8 cellular contexts compared by ENCODE assay signal in genomic region chr9:106878943-106879916, GRCh38. TPM values are rescaled to one million over a fixed set of nuclear protein-coding genes. Genes with fewer than 3 reads are reported as not detected.
DNase-seq lines count a peak whose midpoint lies in the region; ATAC-seq and TF ChIP-seq lines count a peak whose summit lies in the region.

No MANE protein-coding gene starts in this region.

- H3K36me3 ChIP-seq in GM23248 (ENCODE audit: low read depth), result no peaks in the 10 kb centered on the region

- H3K27me3 ChIP-seq in GM23248 (replicated peaks; ENCODE audit: insufficient read depth), result no peaks in the 10 kb centered on the region

- H3K4me3 ChIP-seq in GM23248, result no peak overlapping the region

- H3K27ac ChIP-seq in GM23248 (peak overlapping the region; percentile 38), RWPE1 (peak overlapping the region; percentile 82)

- H3K9ac ChIP-seq in GM23248, result no peak overlapping the region

- TF ChIP-seq CTCF in RWPE1 (conservative IDR thresholded peaks at IDR 0.05; ENCODE audit: low read depth), result no peak

- no peaks in the 10 kb centered on the region for H3K9me2 ChIP-seq in GM23248 (ENCODE audit: insufficient read depth)

- CTCF ChIA-PET in RWPE1 (lab: Yijun Ruan, JAX), result interaction anchor here (0.7 kb wide), 1 partner anchor 244 kb away, joined by 3 read pairs; no protein-coding TSS in a partner anchor

- in situ Hi-C loops in GM23248 (cut with MboI), result no loop called here

- ATAC-seq in HG02798 (IDR thresholded peaks at IDR 0.05; ENCODE audit: poor library complexity, unreplicated experiment), result no peak
- ATAC-seq in GM18517 (IDR thresholded peaks at IDR 0.05; ENCODE audit: unreplicated experiment), result no peak
- ATAC-seq in HG02759 (IDR thresholded peaks at IDR 0.05; ENCODE audit: unreplicated experiment), result no peak

- H4K20me1 ChIP-seq in GM23248 (ENCODE audit: insufficient read depth), result no peaks in the 10 kb centered on the region

- DNase-seq in GM23248 (peak; percentile 91), RWPE1 (ENCODE audit: low spot score) (peak; percentile 89), glomerular visceral epithelial cell (ENCODE audit: extremely low spot score) (peak; percentile 88), pons (ENCODE audit: low spot score) (peak; percentile 76)
- no peak for DNase-seq in activated naive CD4-positive, alpha-beta T cell treated with anti-CD3 and anti-CD28 coated beads, Interleukin-2, amount 50 U/mL, for 16 hours

- H3F3A ChIP-seq in GM23248 (ENCODE audit: insufficient read depth), result 0 out of 2 replicates have a peak, but pooled peaks cover 8% of the 10 kb centered on the region

- peaks cover 16% of the 10 kb centered on the region for H3K4me1 ChIP-seq in GM23248 (ENCODE audit: insufficient read depth)

- no peaks in the 10 kb centered on the region for H3K9me3 ChIP-seq in GM23248 (ENCODE audit: low read depth)

- peaks cover 4% of the 10 kb centered on the region; the same call in 1 of the 2 replicates for H3K79me2 ChIP-seq in GM23248 (ENCODE audit: insufficient read depth)

- 0 out of 2 replicates have a peak overlapping the region, but pooled peaks have one; percentile 44 for H2AFZ ChIP-seq in GM23248

- peak overlapping the region; percentile 2 for H3K4me2 ChIP-seq in GM23248 (ENCODE audit: unreplicated experiment)

- WGBS in GM23248 (ENCODE audit: low coverage in 1 of 2, low lambda C conversion rate in 2 of 2, missing lambda C conversion rate in 2 of 2), 2 experiments, result 48% methylated on average over 7 of the region's 7 CpGs

- POLR2A ChIA-PET in RWPE1 (lab: Yijun Ruan, JAX; ENCODE audit: low non-redundant PET), result no interaction called here

RNA-seq across cellular contexts. Expression of gene ZNF462, which starts 16.3 kb away (rescaled TPM):
- 2.5 and 5.0 TPM in 2 replicates for total RNA-seq in GM23248 (2014; rRNA removed; shearing (Covaris generic))
- 1.1 and 1.5 TPM in 2 replicates for polyA plus RNA-seq in GM23248 (2016; fragmentation: Nextera tagmentation; extraction: Ambion mirVana)
